Comparison of ENCODE assay signal across 10 cellular contexts in genomic region chr14:63492391-63492790, GRCh38. TPM values are rescaled to one million over a fixed set of nuclear protein-coding genes. Genes with fewer than 3 reads are reported as not detected.
DNase-seq lines count a peak whose midpoint lies in the region; ATAC-seq and TF ChIP-seq lines count a peak whose summit lies in the region.
"Had no signal": no experiment of that assay in that cellular context is flagged by ENCODE, and none has a peak within 500 bp of the region (broad histone marks: within the 10 kb centered on the region; RNA-seq: fewer than 3 reads in every experiment).

No MANE protein-coding gene starts in this region.

- H3K27me3 Mint-ChIP-seq in brain, result no peaks in the 10 kb centered on the region

- H3K9me3 Mint-ChIP-seq in brain, result no peaks in the 10 kb centered on the region

- ATAC-seq in HG02610 (IDR thresholded peaks at IDR 0.05; ENCODE audit: unreplicated experiment) (peak; percentile 41), left colon (peak; percentile 43), GM21360 (IDR thresholded peaks at IDR 0.05; ENCODE audit: unreplicated experiment) (no peak), GM18907 (IDR thresholded peaks at IDR 0.05; ENCODE audit: unreplicated experiment) (no peak)

- H3K27ac Mint-ChIP-seq in brain, result peak overlapping the region; percentile 1 to 55 (median 45)

- H3K36me3 Mint-ChIP-seq in brain, result peaks cover 26% of the 10 kb centered on the region

- TF ChIP-seq CTCF in brain (conservative IDR thresholded peaks at IDR 0.05), result no peak

- peak overlapping the region in 1 of 5 experiments; percentile 36 for H3K4me3 Mint-ChIP-seq in brain

- H3K4me1 Mint-ChIP-seq in brain, result peaks cover 51% of the 10 kb centered on the region

- intact Hi-C loops in left colon (cut with DNase I, micrococcal nuclease), result no loop called here

- DNase-seq in A172 (ENCODE audit: low spot score) (peak; percentile 28), left colon (no peak), NCI-H2227 (lab: John Stamatoyannopoulos, UW; ENCODE audit: unreplicated experiment) (no peak), GDM1 (lab: John Stamatoyannopoulos, UW) (no peak)
- DNase-seq: C1 segment of cervical spinal cord; stimulated activated CD4-positive, alpha-beta T cell treated with anti-CD3 and anti-CD28 coated beads, Interleukin-4, amount 100 ng/mL, for 4 hours had no signal

RNA-seq across cellular contexts. Expression of gene PPP2R5E, which starts 50.8 kb away (rescaled TPM):
- total RNA-seq in A172 (2014; rRNA removed; shearing (Covaris generic)), result 11.7 and 12.6 TPM in 2 replicates
- polyA plus RNA-seq in brain (ENCODE audit: insufficient read depth, low read depth, low replicate concordance), result 28.2 TPM
- 10 to 100 TPM; 54.2 to 57.2 TPM for total RNA-seq in left colon

Comparison
In these comparisons a context has a peak if more than half of its experiments do, and no peak if none do; other contexts are left out.
1. ATAC-seq: peak in HG02610 (single experiment) and left colon (single experiment); none in GM21360 (single experiment) and GM18907 (single experiment).